ENCODE assay signal across 8 cellular contexts in genomic region chr19:21202865-21203494, GRCh38.
A peak's percentile ranks its signal among the peaks of the same experiment; 100 is the strongest.
DNase-seq lines count a peak whose midpoint lies in the region; ATAC-seq, FAIRE-seq and TF ChIP-seq lines count a peak whose summit lies in the region.

No MANE protein-coding gene starts in this region.

- H3K4me3 Mint-ChIP-seq in Caco-2 (ENCODE audit: unreplicated experiment), result no peak overlapping the region

- H3K27ac ChIP-seq in liver (ENCODE audit: low read depth in 1 of 2, low read length in 2 of 2) (no peak overlapping the region), upper lobe of right lung (no peak overlapping the region)

- H3K4me3 ChIP-seq in bronchial epithelial cell (ENCODE audit: low read depth, low read length), result no peak overlapping the region
- no peak overlapping the region for H3K4me3 ChIP-seq in liver (ENCODE audit: low read depth in 1 of 3, low read length in 3 of 3)
- no peak overlapping the region for H3K4me3 ChIP-seq in upper lobe of right lung
- no peak overlapping the region for H3K4me3 ChIP-seq in Caco-2 (ENCODE audit: low read depth, low read length)

- H3K36me3 ChIP-seq in bronchial epithelial cell (ENCODE audit: control insufficient read depth, insufficient read depth, low read length), result no peaks in the 10 kb centered on the region
- no peaks in the 10 kb centered on the region for H3K36me3 ChIP-seq in liver (ENCODE audit: control insufficient read depth in 4 of 4, insufficient read depth in 3 of 4, low read depth in 1 of 4, low read length in 3 of 4)
- no peaks in the 10 kb centered on the region for H3K36me3 ChIP-seq in upper lobe of right lung
- H3K36me3 ChIP-seq in Caco-2 (ENCODE audit: control insufficient read depth, insufficient read depth, low read length), result no peaks in the 10 kb centered on the region

- no peaks in the 10 kb centered on the region for H3K27me3 Mint-ChIP-seq in Caco-2 (ENCODE audit: insufficient read depth, unreplicated experiment)

- peak; percentile 63 for TF ChIP-seq CTCF in GM12872 (IDR thresholded peaks at IDR 0.05; ENCODE audit: insufficient read depth, low read depth, low read length)
- peak; percentile 71 for TF ChIP-seq CTCF in bronchial epithelial cell (IDR thresholded peaks at IDR 0.05; ENCODE audit: insufficient read depth, low read length, severe bottlenecking)
- TF ChIP-seq CTCF in liver (IDR thresholded peaks at IDR 0.05; ENCODE audit: low read depth, low read length, missing input control), result peak; percentile 58
- TF ChIP-seq CTCF in upper lobe of right lung (IDR thresholded peaks at IDR 0.05), result peak; percentile 72
- peak in 1 of 2 experiments; percentile 32 for TF ChIP-seq CTCF in Caco-2 (IDR thresholded peaks at IDR 0.05; ENCODE audit: insufficient read depth in 1 of 2, low read depth in 1 of 2, low read length in 1 of 2, severe bottlenecking in 1 of 2, unreplicated experiment in 1 of 2)

- no peaks in the 10 kb centered on the region for H3K27me3 ChIP-seq in bronchial epithelial cell (ENCODE audit: control insufficient read depth, insufficient read depth, low read length)
- H3K27me3 ChIP-seq in liver (ENCODE audit: control insufficient read depth in 4 of 4, insufficient read depth in 4 of 4, low read length in 3 of 4), result no peaks in the 10 kb centered on the region
- no peaks in the 10 kb centered on the region for H3K27me3 ChIP-seq in upper lobe of right lung
- H3K27me3 ChIP-seq in Caco-2 (replicated peaks; ENCODE audit: control insufficient read depth, insufficient read depth, low read length), result no peaks in the 10 kb centered on the region

- DNase-seq in AG20443 (ENCODE audit: low spot score) (peak; percentile 33), NOMO-1 treated with dmso at 0.1 percent for 144 hours (lab: John Stamatoyannopoulos, UW; ENCODE audit: unreplicated experiment) (peak; percentile 22), bronchial epithelial cell (ENCODE audit: low read depth) (peak; percentile 37), upper lobe of right lung (no peak), Caco-2 (no peak), DMS153 treated with DMSO at 0.1 percent for 48 hours (lab: John Stamatoyannopoulos, UW; ENCODE audit: unreplicated experiment) (no peak)

- no TSS peak for BruUV-seq in Caco-2 (replicated peaks; lab: Mats Ljungman, UMichigan)

- no peaks in the 10 kb centered on the region for H3K9me3 ChIP-seq in liver (ENCODE audit: control insufficient read depth in 4 of 4, low read length in 3 of 4)
- H3K9me3 ChIP-seq in upper lobe of right lung, result no peaks in the 10 kb centered on the region
- H3K9me3 ChIP-seq in Caco-2, result peaks cover 8% of the 10 kb centered on the region; the same call in 1 of the 2 replicates

- intact Hi-C loops in upper lobe of right lung (cut with DNase I) (no loop called here), Caco-2 (cut with micrococcal nuclease; ENCODE audit: unreplicated experiment) (loop anchor here (5.0 kb wide), 1 partner anchor 54 kb away; no protein-coding TSS in a partner anchor)

- H3K9ac ChIP-seq in liver (ENCODE audit: low read depth in 1 of 2, low read length in 2 of 2), result no peak overlapping the region

- no peak overlapping the region for H3K27ac Mint-ChIP-seq in Caco-2 (ENCODE audit: unreplicated experiment)

- CTCF ChIA-PET in Caco-2 (lab: Charles Lee), result no interaction called here

- H3K4me1 Mint-ChIP-seq in Caco-2 (ENCODE audit: low read depth, unreplicated experiment), result no peaks in the 10 kb centered on the region

- H3K9me3 Mint-ChIP-seq in Caco-2 (ENCODE audit: unreplicated experiment), result peaks cover 30% of the 10 kb centered on the region

- no peaks in the 10 kb centered on the region for H3K36me3 Mint-ChIP-seq in Caco-2 (ENCODE audit: insufficient read depth, unreplicated experiment)

- H3K4me1 ChIP-seq in liver (ENCODE audit: control insufficient read depth in 4 of 4, insufficient read depth in 4 of 4, low read length in 3 of 4) (no peaks in the 10 kb centered on the region), upper lobe of right lung (no peaks in the 10 kb centered on the region), Caco-2 (no peaks in the 10 kb centered on the region)

- peak; percentile 71 to 81 for TF ChIP-seq RAD21 in liver (IDR thresholded peaks at IDR 0.05)

- FAIRE-seq in bronchial epithelial cell (lab: Jason Lieb, UNC), result no peak

- POLR2A ChIA-PET in Caco-2 (lab: Charles Lee), result no interaction called here

- ATAC-seq in upper lobe of right lung, result peak; percentile 88

- 50% methylated on average over 9 of the region's 9 CpGs for WGBS in liver

TF ChIP-seq in liver, 16 proteins besides CTCF, POLR2A, EP300 and RAD21:
- TF ChIP-seq TAF1 (conservative IDR thresholded peaks at IDR 0.05), result no peak
- no peak for TF ChIP-seq FOXA2 (IDR thresholded peaks at IDR 0.05)

Comparison
In these comparisons a context has a peak if more than half of its experiments do, and no peak if none do; other contexts are left out.
1. DNase-seq: peak in AG20443 (single experiment), NOMO-1 treated with dmso at 0.1 percent for 144 hours (single experiment) and bronchial epithelial cell (single experiment); none in upper lobe of right lung (single experiment), Caco-2 (0 of 2) and DMS153 treated with DMSO at 0.1 percent for 48 hours (single experiment).